19 cellular contexts compared by ENCODE assay signal in genomic region chr3:4166540-4166939, GRCh38.
"Had no signal": no experiment of that assay in that cellular context is flagged by ENCODE, and none has a peak within 500 bp of the region (broad histone marks: within the 10 kb centered on the region; RNA-seq: fewer than 3 reads in every experiment).

No MANE protein-coding gene starts in this region.

- H3K27ac ChIP-seq: HL-60, PC-9, Peyer's patch, SJCRH30 had no signal

- H3K36me3 ChIP-seq: Peyer's patch, SJCRH30 had no signal

- ATAC-seq: Right ventricle myocardium inferior, SK-N-SH treated with all-trans-retinoic acid at 6 μM for 48 hours had no signal

- DNase-seq: KBM-7; NCI-H1092 treated with DMSO at 0.1 percent for 48 hours; NCI-H1436 treated with DMSO at 0.1 percent for 48 hours; NCI-H1694; NCI-H187 treated with DMSO at 0.1 percent for 48 hours; NCI-H2029 treated with DMSO at 0.1 percent for 48 hours; NCI-H2171 treated with DMSO at 0.1 percent for 48 hours; NCI-H2227 treated with DMSO at 0.1 percent for 48 hours; NCI-H526 treated with DMSO at 0.1 percent for 48 hours; NCI-H748 treated with DMSO at 0.1 percent for 48 hours; NK-92 treated with Interleukin-12 subunit alpha and Interleukin-12 subunit beta, amount 100 ng/mL, for 24 hours; PC-9; Peyer's patch; SHP77 treated with DMSO at 0.1 percent for 48 hours; T-helper 1 cell had no signal

- H3K9me3 ChIP-seq: SJCRH30 had no signal

- H3K4me1 ChIP-seq: Peyer's patch, SJCRH30 had no signal

- H3K4me3 ChIP-seq: PC-9, Peyer's patch, SJCRH30 had no signal
